ENCODE assay signal across 8 cellular contexts in the genomic region with DNA sequence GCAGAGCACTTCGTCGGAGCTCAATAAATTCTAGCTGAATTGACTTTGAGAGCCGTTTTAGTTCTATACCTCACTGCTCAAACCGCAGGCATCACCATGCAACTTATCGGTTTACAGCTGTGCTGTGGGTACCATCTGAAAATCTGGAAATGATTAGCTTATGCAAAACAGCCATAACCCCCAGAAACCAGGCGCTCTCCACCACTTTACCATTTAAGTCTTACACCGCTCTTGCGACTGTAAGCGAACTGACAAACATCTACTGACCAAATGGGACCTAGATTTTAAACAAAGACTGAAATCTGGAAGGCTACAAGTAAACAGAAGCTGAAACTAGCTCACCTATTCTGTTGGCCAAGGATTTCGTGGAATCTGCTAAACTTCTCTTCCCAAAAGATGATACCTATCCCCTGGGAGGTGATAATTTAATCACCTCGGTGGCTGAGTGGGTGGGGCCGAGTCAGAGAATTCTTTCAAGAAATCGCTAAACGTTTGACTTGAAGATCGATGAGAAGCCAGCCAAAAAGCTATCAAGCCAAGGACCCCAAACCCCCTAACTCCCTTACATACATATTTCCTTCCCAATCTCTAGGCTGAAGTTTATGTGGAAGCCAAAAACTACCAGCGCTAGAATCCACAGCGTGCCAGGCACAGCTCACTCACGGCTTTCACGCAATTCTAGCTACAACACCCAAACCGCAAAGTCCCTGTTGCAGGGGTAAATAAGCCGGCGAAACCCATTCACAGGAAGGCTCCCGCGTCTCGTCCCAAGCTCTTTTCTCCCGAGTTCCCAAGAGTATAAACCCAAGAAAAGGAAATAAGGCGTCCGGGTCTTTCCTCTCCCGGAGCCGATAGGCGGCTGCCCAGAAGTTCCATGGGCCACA. TPM values are rescaled to one million over a fixed set of nuclear protein-coding genes. Genes with fewer than 3 reads are reported as not detected.
DNase-seq lines count a peak whose midpoint lies in the region; ATAC-seq, FAIRE-seq and TF ChIP-seq lines count a peak whose summit lies in the region.

No MANE protein-coding gene starts in this region.

- peaks cover 0 to 17% (median under 1%) of the 10 kb centered on the region in 3 donors for H3K36me3 Mint-ChIP-seq in CD8-positive, alpha-beta memory T cell
- H3K36me3 Mint-ChIP-seq in activated T-cell treated with anti-CD3 and anti-CD28 coated beads, Interleukin-2, amount 50 U/mL, for 24 hours (ENCODE audit: low read depth), result peaks cover 28% of the 10 kb centered on the region
- H3K36me3 Mint-ChIP-seq in glutamatergic neuron (ENCODE audit: unreplicated experiment), result no peaks in the 10 kb centered on the region

- peak in 1 of 5 donors; percentile 7 for DNase-seq in CD8-positive, alpha-beta memory T cell
- DNase-seq in activated T-cell treated with anti-CD3 and anti-CD28 coated beads, Interleukin-2, amount 50 U/mL, for 24 hours, result no peak
- no peak for DNase-seq in glutamatergic neuron
- peak; percentile 10 for DNase-seq in small intestine
- no peak for DNase-seq in NK-92 (lab: John Stamatoyannopoulos, UW; ENCODE audit: unreplicated experiment)
- DNase-seq in SIG-M5 (lab: John Stamatoyannopoulos, UW), result no peak

- no peaks in the 10 kb centered on the region for H3K27me3 ChIP-seq in CD8-positive, alpha-beta memory T cell (ENCODE audit: insufficient read depth, low read length, poor library complexity, severe bottlenecking)
- H3K27me3 ChIP-seq in small intestine (ENCODE audit: control insufficient read depth in 2 of 2, insufficient read depth in 2 of 2, low read length in 2 of 2), result no peaks in the 10 kb centered on the region

- peak overlapping the region; percentile 90 to 99 (median 96) for H3K4me3 Mint-ChIP-seq in CD8-positive, alpha-beta memory T cell
- H3K4me3 Mint-ChIP-seq in activated T-cell treated with anti-CD3 and anti-CD28 coated beads, Interleukin-2, amount 50 U/mL, for 24 hours, result peak overlapping the region; percentile 86
- peak overlapping the region; percentile 98 for H3K4me3 Mint-ChIP-seq in glutamatergic neuron (ENCODE audit: unreplicated experiment)

- no peak for TF ChIP-seq CTCF in glutamatergic neuron (IDR thresholded peaks at IDR 0.05; ENCODE audit: partially characterized antibody, unreplicated experiment)

- H3K27me3 Mint-ChIP-seq in CD8-positive, alpha-beta memory T cell, result peaks cover 2 to 4% of the 10 kb centered on the region in 2 donors
- no peaks in the 10 kb centered on the region for H3K27me3 Mint-ChIP-seq in activated T-cell treated with anti-CD3 and anti-CD28 coated beads, Interleukin-2, amount 50 U/mL, for 24 hours
- H3K27me3 Mint-ChIP-seq in glutamatergic neuron (ENCODE audit: unreplicated experiment), result no peaks in the 10 kb centered on the region

- H3K9me3 ChIP-seq in CD8-positive, alpha-beta memory T cell (ENCODE audit: low read length), result no peaks in the 10 kb centered on the region
- no peaks in the 10 kb centered on the region for H3K9me3 ChIP-seq in small intestine (ENCODE audit: control insufficient read depth, low read depth)

- H3K27ac Mint-ChIP-seq in CD8-positive, alpha-beta memory T cell, result peak overlapping the region; percentile 96 to 100 (median 98)
- H3K27ac Mint-ChIP-seq in activated T-cell treated with anti-CD3 and anti-CD28 coated beads, Interleukin-2, amount 50 U/mL, for 24 hours, result peak overlapping the region; percentile 99
- H3K27ac Mint-ChIP-seq in glutamatergic neuron (ENCODE audit: unreplicated experiment), result peak overlapping the region; percentile 100

- peaks cover 19% of the 10 kb centered on the region for H3K4me1 ChIP-seq in CD8-positive, alpha-beta memory T cell (ENCODE audit: insufficient read depth, low read length)
- H3K4me1 ChIP-seq in small intestine (ENCODE audit: control insufficient read depth in 2 of 2, insufficient read depth in 1 of 2, low read depth in 1 of 2, low read length in 1 of 2), result peaks cover 0 to 5% of the 10 kb centered on the region in 2 donors

- no peaks in the 10 kb centered on the region for H3K36me3 ChIP-seq in CD8-positive, alpha-beta memory T cell (ENCODE audit: insufficient read depth, low read length)
- no peaks in the 10 kb centered on the region for H3K36me3 ChIP-seq in small intestine (ENCODE audit: control insufficient read depth in 2 of 2, insufficient read depth in 2 of 2, low read length in 2 of 2)

- POLR2A ChIA-PET in CD8-positive, alpha-beta memory T cell (lab: Charles Lee), result interaction anchor here (0.6 to 2.8 kb wide), 9 partner anchors 10 to 312 kb away, joined by 3 to 18 read pairs (median 7); a partner anchor contains a TSS

- H3K4me1 Mint-ChIP-seq in CD8-positive, alpha-beta memory T cell, result peaks cover 33 to 45% (median 44%) of the 10 kb centered on the region in 3 donors
- H3K4me1 Mint-ChIP-seq in activated T-cell treated with anti-CD3 and anti-CD28 coated beads, Interleukin-2, amount 50 U/mL, for 24 hours (ENCODE audit: low read depth), result peaks cover 34% of the 10 kb centered on the region
- peaks cover 6% of the 10 kb centered on the region for H3K4me1 Mint-ChIP-seq in glutamatergic neuron (ENCODE audit: low read depth, unreplicated experiment)

- 2 to 6% (median 3%) methylated on average over 30 to 31 of the region's 31 CpGs for WGBS in small intestine, 3 donors

- FAIRE-seq in small intestine (lab: Jason Lieb, UNC), result no peak

- H3K4me3 ChIP-seq in CD8-positive, alpha-beta memory T cell (ENCODE audit: low read length), result peak overlapping the region; percentile 99
- H3K4me3 ChIP-seq in small intestine (ENCODE audit: low read depth in 1 of 2, low read length in 2 of 2), result peak overlapping the region; percentile 65 to 75

- H3K27ac ChIP-seq in CD8-positive, alpha-beta memory T cell (ENCODE audit: low read depth, low read length), result peak overlapping the region; percentile 93
- peak overlapping the region; percentile 16 to 100 for H3K27ac ChIP-seq in small intestine (ENCODE audit: low read depth in 1 of 2, low read length in 1 of 2)

- CTCF ChIA-PET in CD8-positive, alpha-beta memory T cell (lab: Charles Lee), result interaction anchor here (0.5 to 1.9 kb wide), 8 partner anchors 9 to 312 kb away, joined by 3 to 7 read pairs (median 3); no protein-coding TSS in a partner anchor

- no peaks in the 10 kb centered on the region for H3K9me3 Mint-ChIP-seq in CD8-positive, alpha-beta memory T cell
- no peaks in the 10 kb centered on the region for H3K9me3 Mint-ChIP-seq in activated T-cell treated with anti-CD3 and anti-CD28 coated beads, Interleukin-2, amount 50 U/mL, for 24 hours
- H3K9me3 Mint-ChIP-seq in glutamatergic neuron (ENCODE audit: unreplicated experiment), result peaks cover 12% of the 10 kb centered on the region

- peak; percentile 50 for ATAC-seq in GM19328 (IDR thresholded peaks at IDR 0.05; ENCODE audit: unreplicated experiment)
- peak; percentile 65 for ATAC-seq in HG03378 (IDR thresholded peaks at IDR 0.05; ENCODE audit: unreplicated experiment)

RNA-seq across cellular contexts. Expression of a gene that starts 0.6 kb away (rescaled TPM):
- total RNA-seq in CD8-positive, alpha-beta memory T cell, result 10 to 100 TPM; 23.7 to 27.3 TPM
- polyA plus RNA-seq in CD8-positive, alpha-beta memory T cell, result 10.6 TPM
- 10.9 TPM for total RNA-seq in glutamatergic neuron (ENCODE audit: unreplicated experiment)
- 1 to 10 TPM; 5.8 to 6.8 (median 6.2) TPM for polyA plus RNA-seq in small intestine

RNA-seq across cellular contexts. Expression of a gene that starts 33.9 kb away (rescaled TPM):
- under 1 TPM in 1 of 2 experiments, not detected in 1; 0.96 TPM for total RNA-seq in CD8-positive, alpha-beta memory T cell
- polyA plus RNA-seq in CD8-positive, alpha-beta memory T cell, result 0.47 TPM
- 1.7 TPM for total RNA-seq in glutamatergic neuron (ENCODE audit: unreplicated experiment)
- polyA plus RNA-seq in small intestine, result 1 to 10 TPM in 1 of 3 donors, under 1 TPM in 1, not detected in 1; 0.60 to 3.5 TPM

RNA-seq across cellular contexts. Expression of a gene that starts 45.0 kb away (rescaled TPM):
- total RNA-seq in CD8-positive, alpha-beta memory T cell, result 10 to 100 TPM; 15.6 to 16.6 TPM
- polyA plus RNA-seq in CD8-positive, alpha-beta memory T cell, result 14.2 TPM
- 9.2 TPM for total RNA-seq in glutamatergic neuron (ENCODE audit: unreplicated experiment)
- 10 to 100 TPM in 1 of 3 donors, 1 to 10 TPM in 2; 9.2 to 12.7 (median 10.0) TPM for polyA plus RNA-seq in small intestine
